In the genomic region with DNA sequence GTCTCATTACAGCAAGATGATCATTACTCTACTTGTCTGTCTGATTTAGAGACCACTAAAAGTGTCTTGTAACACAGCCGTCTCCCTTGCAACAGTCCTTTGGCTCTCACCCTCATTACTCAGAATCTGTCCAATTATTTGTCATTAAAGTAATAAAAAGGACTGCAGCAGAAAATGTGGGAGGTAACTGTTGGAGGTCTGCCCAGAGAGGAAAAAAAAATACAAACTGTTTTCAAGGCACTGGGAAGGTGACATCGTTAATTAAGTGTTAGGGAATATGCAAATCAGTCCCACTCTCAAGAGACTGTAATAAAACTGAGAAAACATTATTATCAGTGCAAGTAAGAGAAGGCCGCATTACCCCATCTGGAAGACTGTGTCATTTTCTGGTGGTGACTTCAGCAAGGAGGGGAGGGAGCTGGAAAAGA, we compare ENCODE assay signal across 1 cellular context.
TF ChIP-seq lines count a peak whose summit lies in the region.

No MANE protein-coding gene starts in this region.

TF ChIP-seq in HepG2, 621 proteins besides CTCF, POLR2A, EP300 and RAD21 (continued from another document):
- TF ChIP-seq, protein P1, sequence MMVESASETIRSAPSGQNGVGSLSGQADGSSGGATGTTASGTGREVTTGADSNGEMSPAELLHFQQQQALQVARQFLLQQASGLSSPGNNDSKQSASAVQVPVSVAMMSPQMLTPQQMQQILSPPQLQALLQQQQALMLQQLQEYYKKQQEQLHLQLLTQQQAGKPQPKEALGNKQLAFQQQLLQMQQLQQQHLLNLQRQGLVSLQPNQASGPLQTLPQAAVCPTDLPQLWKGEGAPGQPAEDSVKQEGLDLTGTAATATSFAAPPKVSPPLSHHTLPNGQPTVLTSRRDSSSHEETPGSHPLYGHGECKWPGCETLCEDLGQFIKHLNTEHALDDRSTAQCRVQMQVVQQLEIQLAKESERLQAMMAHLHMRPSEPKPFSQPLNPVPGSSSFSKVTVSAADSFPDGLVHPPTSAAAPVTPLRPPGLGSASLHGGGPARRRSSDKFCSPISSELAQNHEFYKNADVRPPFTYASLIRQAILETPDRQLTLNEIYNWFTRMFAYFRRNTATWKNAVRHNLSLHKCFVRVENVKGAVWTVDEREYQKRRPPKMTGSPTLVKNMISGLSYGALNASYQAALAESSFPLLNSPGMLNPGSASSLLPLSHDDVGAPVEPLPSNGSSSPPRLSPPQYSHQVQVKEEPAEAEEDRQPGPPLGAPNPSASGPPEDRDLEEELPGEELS (CRISPR knock-in tag; IDR thresholded peaks at IDR 0.05) = no peak
- TF ChIP-seq ZNF207 (IDR thresholded peaks at IDR 0.05; ENCODE audit: borderline replicate concordance) (no peak), KDM5B (CRISPR knock-in tag; IDR thresholded peaks at IDR 0.05; ENCODE audit: borderline replicate concordance) (no peak), AHR (CRISPR knock-in tag; IDR thresholded peaks at IDR 0.05) (no peak), ZNF441 (CRISPR knock-in tag; IDR thresholded peaks at IDR 0.05; ENCODE audit: borderline replicate concordance) (no peak)
- TF ChIP-seq, protein P2, sequence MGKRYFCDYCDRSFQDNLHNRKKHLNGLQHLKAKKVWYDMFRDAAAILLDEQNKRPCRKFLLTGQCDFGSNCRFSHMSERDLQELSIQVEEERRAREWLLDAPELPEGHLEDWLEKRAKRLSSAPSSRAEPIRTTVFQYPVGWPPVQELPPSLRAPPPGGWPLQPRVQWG (CRISPR knock-in tag; IDR thresholded peaks at IDR 0.05; ENCODE audit: borderline replicate concordance, low read depth) = no peak
